1 cellular context compared by ENCODE assay signal in genomic region chr9:133375724-133376654, GRCh38.
TF ChIP-seq lines count a peak whose summit lies in the region.

TSS of gene STKLD1 (plus strand) at chr9:133376366. CDS start at chr9:133376474, 108 bp downstream.
TSS of gene SURF4 (minus strand) at chr9:133376060. CDS start at chr9:133375969, 91 bp downstream.

TF ChIP-seq in HepG2, 621 proteins besides CTCF, POLR2A, EP300 and RAD21 (continued from another document and continues in another):
- TF ChIP-seq, protein P1, sequence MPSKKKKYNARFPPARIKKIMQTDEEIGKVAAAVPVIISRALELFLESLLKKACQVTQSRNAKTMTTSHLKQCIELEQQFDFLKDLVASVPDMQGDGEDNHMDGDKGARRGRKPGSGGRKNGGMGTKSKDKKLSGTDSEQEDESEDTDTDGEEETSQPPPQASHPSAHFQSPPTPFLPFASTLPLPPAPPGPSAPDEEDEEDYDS (CRISPR knock-in tag; IDR thresholded peaks at IDR 0.05): peak; percentile 81
- no peak for TF ChIP-seq CBX5 (CRISPR knock-in tag; IDR thresholded peaks at IDR 0.05; ENCODE audit: borderline replicate concordance)
- TF ChIP-seq, protein P2, sequence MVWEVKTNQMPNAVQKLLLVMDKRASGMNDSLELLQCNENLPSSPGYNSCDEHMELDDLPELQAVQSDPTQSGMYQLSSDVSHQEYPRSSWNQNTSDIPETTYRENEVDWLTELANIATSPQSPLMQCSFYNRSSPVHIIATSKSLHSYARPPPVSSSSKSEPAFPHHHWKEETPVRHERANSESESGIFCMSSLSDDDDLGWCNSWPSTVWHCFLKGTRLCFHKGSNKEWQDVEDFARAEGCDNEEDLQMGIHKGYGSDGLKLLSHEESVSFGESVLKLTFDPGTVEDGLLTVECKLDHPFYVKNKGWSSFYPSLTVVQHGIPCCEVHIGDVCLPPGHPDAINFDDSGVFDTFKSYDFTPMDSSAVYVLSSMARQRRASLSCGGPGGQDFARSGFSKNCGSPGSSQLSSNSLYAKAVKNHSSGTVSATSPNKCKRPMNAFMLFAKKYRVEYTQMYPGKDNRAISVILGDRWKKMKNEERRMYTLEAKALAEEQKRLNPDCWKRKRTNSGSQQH (CRISPR knock-in tag; IDR thresholded peaks at IDR 0.05; ENCODE audit: low read depth): 0 out of 2 replicates have a peak, but pooled peaks have one; percentile 39
- peak; percentile 45; the same call in 1 of the 2 replicates for TF ChIP-seq NRL (CRISPR knock-in tag; IDR thresholded peaks at IDR 0.05; ENCODE audit: borderline replicate concordance)
- no peak; the same call in 1 of the 2 replicates for TF ChIP-seq ZNF782 (CRISPR knock-in tag; IDR thresholded peaks at IDR 0.05; ENCODE audit: borderline replicate concordance)
- TF ChIP-seq CEBPG (CRISPR knock-in tag; IDR thresholded peaks at IDR 0.05): no peak
- peak; percentile 59 for TF ChIP-seq PHF8 (CRISPR knock-in tag; IDR thresholded peaks at IDR 0.05)
- TF ChIP-seq SP5 (CRISPR knock-in tag; IDR thresholded peaks at IDR 0.05; ENCODE audit: borderline replicate concordance, low read depth): peak; percentile 89
- TF ChIP-seq, protein P3, sequence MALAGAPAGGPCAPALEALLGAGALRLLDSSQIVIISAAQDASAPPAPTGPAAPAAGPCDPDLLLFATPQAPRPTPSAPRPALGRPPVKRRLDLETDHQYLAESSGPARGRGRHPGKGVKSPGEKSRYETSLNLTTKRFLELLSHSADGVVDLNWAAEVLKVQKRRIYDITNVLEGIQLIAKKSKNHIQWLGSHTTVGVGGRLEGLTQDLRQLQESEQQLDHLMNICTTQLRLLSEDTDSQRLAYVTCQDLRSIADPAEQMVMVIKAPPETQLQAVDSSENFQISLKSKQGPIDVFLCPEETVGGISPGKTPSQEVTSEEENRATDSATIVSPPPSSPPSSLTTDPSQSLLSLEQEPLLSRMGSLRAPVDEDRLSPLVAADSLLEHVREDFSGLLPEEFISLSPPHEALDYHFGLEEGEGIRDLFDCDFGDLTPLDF (CRISPR knock-in tag; IDR thresholded peaks at IDR 0.05): peak; percentile 45; the same call in 1 of the 2 replicates
- TF ChIP-seq ZNF543 (CRISPR knock-in tag; IDR thresholded peaks at IDR 0.05): 0 out of 2 replicates have a peak, but pooled peaks have one; percentile 58
- TF ChIP-seq MAFG (CRISPR knock-in tag; IDR thresholded peaks at IDR 0.05): no peak
- TF ChIP-seq MEIS1 (CRISPR knock-in tag; IDR thresholded peaks at IDR 0.05; ENCODE audit: borderline replicate concordance): no peak; the same call in 1 of the 2 replicates
- TF ChIP-seq HMGXB4 (CRISPR knock-in tag; IDR thresholded peaks at IDR 0.05; ENCODE audit: borderline replicate concordance in 1 of 2, low read depth in 1 of 2): peak in 1 of 2 experiments; percentile 71; a peak in 3 of 4 replicates
- TF ChIP-seq, protein P4, sequence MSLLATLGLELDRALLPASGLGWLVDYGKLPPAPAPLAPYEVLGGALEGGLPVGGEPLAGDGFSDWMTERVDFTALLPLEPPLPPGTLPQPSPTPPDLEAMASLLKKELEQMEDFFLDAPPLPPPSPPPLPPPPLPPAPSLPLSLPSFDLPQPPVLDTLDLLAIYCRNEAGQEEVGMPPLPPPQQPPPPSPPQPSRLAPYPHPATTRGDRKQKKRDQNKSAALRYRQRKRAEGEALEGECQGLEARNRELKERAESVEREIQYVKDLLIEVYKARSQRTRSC (CRISPR knock-in tag; IDR thresholded peaks at IDR 0.05; ENCODE audit: low read depth): no peak
- TF ChIP-seq ZZZ3 (CRISPR knock-in tag; IDR thresholded peaks at IDR 0.05; ENCODE audit: borderline replicate concordance): no peak
- TF ChIP-seq, protein P5, sequence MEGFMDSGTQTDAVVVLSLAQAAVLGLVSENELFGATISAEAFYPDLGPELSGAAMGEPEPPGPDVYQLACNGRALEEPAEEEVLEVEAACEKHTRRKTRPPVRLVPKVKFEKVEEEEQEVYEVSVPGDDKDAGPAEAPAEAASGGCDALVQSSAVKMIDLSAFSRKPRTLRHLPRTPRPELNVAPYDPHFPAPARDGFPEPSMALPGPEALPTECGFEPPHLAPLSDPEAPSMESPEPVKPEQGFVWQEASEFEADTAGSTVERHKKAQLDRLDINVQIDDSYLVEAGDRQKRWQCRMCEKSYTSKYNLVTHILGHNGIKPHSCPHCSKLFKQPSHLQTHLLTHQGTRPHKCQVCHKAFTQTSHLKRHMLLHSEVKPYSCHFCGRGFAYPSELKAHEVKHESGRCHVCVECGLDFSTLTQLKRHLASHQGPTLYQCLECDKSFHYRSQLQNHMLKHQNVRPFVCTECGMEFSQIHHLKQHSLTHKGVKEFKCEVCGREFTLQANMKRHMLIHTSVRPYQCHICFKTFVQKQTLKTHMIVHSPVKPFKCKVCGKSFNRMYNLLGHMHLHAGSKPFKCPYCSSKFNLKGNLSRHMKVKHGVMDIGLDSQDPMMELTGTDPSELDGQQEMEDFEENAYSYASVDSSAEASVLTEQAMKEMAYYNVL (CRISPR knock-in tag; IDR thresholded peaks at IDR 0.05; ENCODE audit: borderline replicate concordance): no peak; the same call in 1 of the 2 replicates
- TF ChIP-seq MLXIP (CRISPR knock-in tag; IDR thresholded peaks at IDR 0.05; ENCODE audit: borderline replicate concordance): 0 out of 2 replicates have a peak, but pooled peaks have one; percentile 51
- TF ChIP-seq AGO2 (optimal IDR thresholded peaks at IDR 0.05; ENCODE audit: low read depth, low read length): peak; percentile 43
- peak; percentile 82 for TF ChIP-seq SAP130 (CRISPR knock-in tag; IDR thresholded peaks at IDR 0.05; ENCODE audit: low read depth)
- no peak; the same call in 1 of the 2 replicates for TF ChIP-seq NCOA2 (CRISPR knock-in tag; IDR thresholded peaks at IDR 0.05)
- TF ChIP-seq NR3C1 (CRISPR knock-in tag; IDR thresholded peaks at IDR 0.05): no peak
- no peak for TF ChIP-seq SP1 (IDR thresholded peaks at IDR 0.05)
- peak; percentile 99 for TF ChIP-seq SP1 (CRISPR knock-in tag; IDR thresholded peaks at IDR 0.05)
- no peak for TF ChIP-seq ZNF7 (CRISPR knock-in tag; IDR thresholded peaks at IDR 0.05)
- no peak for TF ChIP-seq GZF1 (CRISPR knock-in tag; IDR thresholded peaks at IDR 0.05)
- 0 out of 2 replicates have a peak, but pooled peaks have one; percentile 37 for TF ChIP-seq REL (CRISPR knock-in tag; conservative IDR thresholded peaks at IDR 0.05)
- peak; percentile 84 for TF ChIP-seq GABPB1 (CRISPR knock-in tag; IDR thresholded peaks at IDR 0.05)
- TF ChIP-seq RBM39 (IDR thresholded peaks at IDR 0.05; ENCODE audit: low read depth, low read length, poor library complexity, severe bottlenecking): peak; percentile 42
- TF ChIP-seq SMC3 (IDR thresholded peaks at IDR 0.05; ENCODE audit: low read length): no peak
- peak; percentile 51; the same call in 1 of the 2 replicates for TF ChIP-seq ZNF790 (CRISPR knock-in tag; IDR thresholded peaks at IDR 0.05; ENCODE audit: borderline replicate concordance)
- TF ChIP-seq YEATS2 (CRISPR knock-in tag; IDR thresholded peaks at IDR 0.05; ENCODE audit: borderline replicate concordance): peak; percentile 46; the same call in 1 of the 2 replicates
- no peak for TF ChIP-seq ZNF660 (CRISPR knock-in tag; IDR thresholded peaks at IDR 0.05; ENCODE audit: borderline replicate concordance, low read depth)
- peak; percentile 41; the same call in 1 of the 2 replicates for TF ChIP-seq KLF6 (CRISPR knock-in tag; IDR thresholded peaks at IDR 0.05)
- no peak for TF ChIP-seq RBM22 (optimal IDR thresholded peaks at IDR 0.05; ENCODE audit: low read length)
- TF ChIP-seq GABPA (IDR thresholded peaks at IDR 0.05; ENCODE audit: low read depth, low read length): peak; percentile 59
- peak; percentile 52; the same call in 1 of the 2 replicates for TF ChIP-seq GABPA (CRISPR knock-in tag; IDR thresholded peaks at IDR 0.05; ENCODE audit: low read depth)
- 0 out of 2 replicates have a peak, but pooled peaks have one; percentile 61 for TF ChIP-seq ZMAT3 (CRISPR knock-in tag; conservative IDR thresholded peaks at IDR 0.05)
- TF ChIP-seq, protein P6, sequence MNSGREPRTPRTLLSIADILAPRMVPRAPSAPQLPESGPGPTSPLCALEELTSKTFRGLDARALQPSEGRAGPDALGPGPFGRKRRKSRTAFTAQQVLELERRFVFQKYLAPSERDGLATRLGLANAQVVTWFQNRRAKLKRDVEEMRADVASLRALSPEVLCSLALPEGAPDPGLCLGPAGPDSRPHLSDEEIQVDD (CRISPR knock-in tag; IDR thresholded peaks at IDR 0.05; ENCODE audit: borderline replicate concordance): no peak
- 0 out of 2 replicates have a peak, but pooled peaks have one; percentile 14 for TF ChIP-seq ISX (CRISPR knock-in tag; conservative IDR thresholded peaks at IDR 0.05)
- TF ChIP-seq NONO (IDR thresholded peaks at IDR 0.05): no peak
- peak; percentile 80 for TF ChIP-seq NONO (CRISPR knock-in tag; conservative IDR thresholded peaks at IDR 0.05)
- peak in 1 of 2 experiments; percentile 58; a peak in 1 of 4 replicates for TF ChIP-seq KLF16 (CRISPR knock-in tag; IDR thresholded peaks at IDR 0.05)
- TF ChIP-seq, protein P7, sequence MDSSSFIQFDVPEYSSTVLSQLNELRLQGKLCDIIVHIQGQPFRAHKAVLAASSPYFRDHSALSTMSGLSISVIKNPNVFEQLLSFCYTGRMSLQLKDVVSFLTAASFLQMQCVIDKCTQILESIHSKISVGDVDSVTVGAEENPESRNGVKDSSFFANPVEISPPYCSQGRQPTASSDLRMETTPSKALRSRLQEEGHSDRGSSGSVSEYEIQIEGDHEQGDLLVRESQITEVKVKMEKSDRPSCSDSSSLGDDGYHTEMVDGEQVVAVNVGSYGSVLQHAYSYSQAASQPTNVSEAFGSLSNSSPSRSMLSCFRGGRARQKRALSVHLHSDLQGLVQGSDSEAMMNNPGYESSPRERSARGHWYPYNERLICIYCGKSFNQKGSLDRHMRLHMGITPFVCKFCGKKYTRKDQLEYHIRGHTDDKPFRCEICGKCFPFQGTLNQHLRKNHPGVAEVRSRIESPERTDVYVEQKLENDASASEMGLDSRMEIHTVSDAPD (CRISPR knock-in tag; IDR thresholded peaks at IDR 0.05): 0 out of 2 replicates have a peak, but pooled peaks have one; percentile 50
- TF ChIP-seq SATB2 (CRISPR knock-in tag; IDR thresholded peaks at IDR 0.05): peak; percentile 25
- no peak; the same call in 1 of the 2 replicates for TF ChIP-seq KAT7 (CRISPR knock-in tag; IDR thresholded peaks at IDR 0.05; ENCODE audit: borderline replicate concordance)
- peak; percentile 76; the same call in 1 of the 2 replicates for TF ChIP-seq ZBTB7B (CRISPR knock-in tag; IDR thresholded peaks at IDR 0.05)
- TF ChIP-seq HNRNPL (IDR thresholded peaks at IDR 0.05; ENCODE audit: low read depth, low read length): 0 out of 2 replicates have a peak, but pooled peaks have one; percentile 34
- 0 out of 2 replicates have a peak, but pooled peaks have one; percentile 10 for TF ChIP-seq TEAD2 (CRISPR knock-in tag; IDR thresholded peaks at IDR 0.05)
- TF ChIP-seq ZNF788 (CRISPR knock-in tag; IDR thresholded peaks at IDR 0.05; ENCODE audit: borderline replicate concordance): peak; percentile 17; the same call in 1 of the 2 replicates
- no peak for TF ChIP-seq U2AF2 (IDR thresholded peaks at IDR 0.05; ENCODE audit: low read depth, low read length)
- TF ChIP-seq, protein P8, sequence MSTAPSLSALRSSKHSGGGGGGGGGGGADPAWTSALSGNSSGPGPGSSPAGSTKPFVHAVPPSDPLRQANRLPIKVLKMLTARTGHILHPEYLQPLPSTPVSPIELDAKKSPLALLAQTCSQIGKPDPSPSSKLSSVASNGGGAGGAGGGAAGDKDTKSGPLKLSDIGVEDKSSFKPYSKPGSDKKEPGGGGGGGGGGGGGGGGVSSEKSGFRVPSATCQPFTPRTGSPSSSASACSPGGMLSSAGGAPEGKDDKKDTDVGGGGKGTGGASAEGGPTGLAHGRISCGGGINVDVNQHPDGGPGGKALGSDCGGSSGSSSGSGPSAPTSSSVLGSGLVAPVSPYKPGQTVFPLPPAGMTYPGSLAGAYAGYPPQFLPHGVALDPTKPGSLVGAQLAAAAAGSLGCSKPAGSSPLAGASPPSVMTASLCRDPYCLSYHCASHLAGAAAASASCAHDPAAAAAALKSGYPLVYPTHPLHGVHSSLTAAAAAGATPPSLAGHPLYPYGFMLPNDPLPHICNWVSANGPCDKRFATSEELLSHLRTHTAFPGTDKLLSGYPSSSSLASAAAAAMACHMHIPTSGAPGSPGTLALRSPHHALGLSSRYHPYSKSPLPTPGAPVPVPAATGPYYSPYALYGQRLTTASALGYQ (CRISPR knock-in tag; IDR thresholded peaks at IDR 0.05): no peak; the same call in 1 of the 2 replicates
- TF ChIP-seq ZBTB8A (CRISPR knock-in tag; IDR thresholded peaks at IDR 0.05; ENCODE audit: borderline replicate concordance, low read depth): 0 out of 2 replicates have a peak, but pooled peaks have one; percentile 18
- no peak for TF ChIP-seq IKZF1 (IDR thresholded peaks at IDR 0.05)
- TF ChIP-seq SIN3A (IDR thresholded peaks at IDR 0.05; ENCODE audit: borderline replicate concordance, low read depth, low read length): no peak; the same call in 1 of the 2 replicates
- TF ChIP-seq HDAC6 (IDR thresholded peaks at IDR 0.05; ENCODE audit: low read depth, low read length): no peak
